In genomic region chr14:34462132-34462893, GRCh38 we compare ENCODE assay signal across 8 cellular contexts. TPM values are rescaled to one million over a fixed set of nuclear protein-coding genes. Genes with fewer than 3 reads are reported as not detected.
DNase-seq lines count a peak whose midpoint lies in the region; ATAC-seq and TF ChIP-seq lines count a peak whose summit lies in the region.

TSS of gene SPTSSA (minus strand) at chr14:34462240. CDS start at chr14:34462207, 33 bp downstream.

- H3K9me3 ChIP-seq in uterus: no peaks in the 10 kb centered on the region

- peak; percentile 92 to 94 for TF ChIP-seq POLR2A in uterus (IDR thresholded peaks at IDR 0.05)

- H3K27me3 ChIP-seq in uterus: no peaks in the 10 kb centered on the region

- intact Hi-C loops in left ventricle myocardium superior (cut with micrococcal nuclease): no loop called here
- intact Hi-C loops in uterus (cut with DNase I; ENCODE audit: low total_unique reads): no loop called here

- DNase-seq in NCI-H1694 treated with DMSO at 0.1 percent for 48 hours (lab: John Stamatoyannopoulos, UW) (peak; percentile 68), T-helper 2 cell (peak; percentile 71 to 95 (median 82)), left ventricle myocardium superior (peak; percentile 97), putamen (ENCODE audit: low spot score) (peak; percentile 93), uterus (peak; percentile 89 to 93)

- peak within 1 kb of the TSS; percentile 57 to 76 for H3K4me3 ChIP-seq in uterus

- ATAC-seq in GM18502 (IDR thresholded peaks at IDR 0.05; ENCODE audit: poor library complexity, unreplicated experiment) (peak; percentile 90), HG02938 (IDR thresholded peaks at IDR 0.05; ENCODE audit: unreplicated experiment) (peak; percentile 78), left ventricle myocardium superior (peak; percentile 98)

- no peak for TF ChIP-seq CTCF in uterus (IDR thresholded peaks at IDR 0.05)

- no peaks in the 10 kb centered on the region for H3K36me3 ChIP-seq in uterus

- peaks cover 0 to 5% of the 10 kb centered on the region in 2 donors for H3K4me1 ChIP-seq in uterus

- H3K27ac ChIP-seq in angular gyrus (ENCODE audit: low read depth, low read length): peak within 1 kb of the TSS; percentile 74
- peak within 1 kb of the TSS; percentile 90 to 93 for H3K27ac ChIP-seq in uterus

RNA-seq across cellular contexts. Expression of gene SPTSSA, which starts in this region (rescaled TPM):
- 14.2 TPM for total RNA-seq in left ventricle myocardium superior
- total RNA-seq in uterus: 10 to 100 TPM in 3 of 4 donors, 1 to 10 TPM in 1; 6.9 to 34.1 (median 28.4) TPM

Comparison
In these comparisons a context has a peak if more than half of its experiments do, and no peak if none do; other contexts are left out.
1. Peak in every context shown above with its lines: DNase-seq, ATAC-seq, H3K4me3 ChIP-seq and H3K27ac ChIP-seq.